Comparison of ENCODE assay signal across 29 cellular contexts in genomic region chr2:168443818-168444217, GRCh38. TPM values are rescaled to one million over a fixed set of nuclear protein-coding genes. Genes with fewer than 3 reads are reported as not detected.
DNase-seq lines count a peak whose midpoint lies in the region; ATAC-seq, FAIRE-seq and TF ChIP-seq lines count a peak whose summit lies in the region.
"Had no signal": no experiment of that assay in that cellular context is flagged by ENCODE, and none has a peak within 500 bp of the region (broad histone marks: within the 10 kb centered on the region; RNA-seq: fewer than 3 reads in every experiment).

No MANE protein-coding gene starts in this region.

- no peak overlapping the region for H2BK20ac ChIP-seq in H1 (ENCODE audit: low read length)

- FAIRE-seq in H1 (lab: Jason Lieb, UNC) = peak; percentile 32
- FAIRE-seq: colon had no signal

- H2BK12ac ChIP-seq in H1 (ENCODE audit: low read depth, low read length) = no peak overlapping the region

- H3K36me3 ChIP-seq in H1 (ENCODE audit: control insufficient read depth in 2 of 4, insufficient read depth in 4 of 4, low read length in 3 of 4) (no peaks in the 10 kb centered on the region), right lobe of liver (no peaks in the 10 kb centered on the region), hepatocyte (replicated peaks; ENCODE audit: insufficient read depth, low read depth) (no peaks in the 10 kb centered on the region)
- H3K36me3 ChIP-seq: esophagus muscularis mucosa, gastrocnemius medialis, neutrophil, tibial nerve had no signal

- H2BK15ac ChIP-seq in H1 (ENCODE audit: low read length) = no peak overlapping the region

- DNase-seq in Right ventricle myocardium inferior (ENCODE audit: missing footprints) (no peak), cardiac septum (ENCODE audit: low spot score) (no peak), LNCaP clone FGC (ENCODE audit: low read depth) (no peak), H1 (ENCODE audit: low read depth in 1 of 2, low spot score in 2 of 2) (no peak), right lobe of liver (no peak), hepatocyte (ENCODE audit: low spot score) (no peak), NCI-H1105 treated with DMSO at 0.1 percent for 48 hours (lab: John Stamatoyannopoulos, UW) (no peak), COLO829 (ENCODE audit: low spot score) (no peak)
- DNase-seq: activated CD8-positive, alpha-beta memory T cell treated with anti-CD3 and anti-CD28 coated beads for 24 hours; activated gamma-delta T cell treated with Interleukin-2 at 50 U/mL for 16 hours; activated T-cell treated with anti-CD3 and anti-CD28 coated beads, Interleukin-2, amount 50 U/mL, for 1 hour; C1 segment of cervical spinal cord; effector memory CD8-positive, alpha-beta T cell; gastrocnemius medialis; GM23248; islet precursor cell; KG1; NCI-H1048; NCI-H187; NCI-H2227 treated with DMSO at 0.1 percent for 48 hours; NCI-H748 treated with DMSO at 0.1 percent for 48 hours; OCI-M1; psoas muscle; SHP77 treated with DMSO at 0.1 percent for 48 hours; T-cell had no signal

- H2BK5ac ChIP-seq in H1 (ENCODE audit: low read depth, low read length) = no peak overlapping the region

- no peak overlapping the region for H3K9ac ChIP-seq in H1 (replicated peaks in 1 of 4; ENCODE audit: extremely low read depth in 1 of 4, low read depth in 3 of 4, low read length in 3 of 4)
- H3K9ac ChIP-seq: GM23248 had no signal

- no peak overlapping the region for H4K91ac ChIP-seq in H1 (replicated peaks; ENCODE audit: insufficient read length, low read length)

- TF ChIP-seq CTCF in LNCaP clone FGC (IDR thresholded peaks at IDR 0.05; ENCODE audit: control insufficient read depth, extremely low read depth, insufficient read depth) (0 out of 2 replicates have a peak, but pooled peaks have one; percentile 2), H1 (IDR thresholded peaks at IDR 0.05; ENCODE audit: control extremely low read depth in 1 of 3, insufficient read depth in 1 of 3, low read depth in 1 of 3, low read length in 3 of 3) (peak in 1 of 3 experiments; percentile 39; a peak in 1 of 4 replicates), right lobe of liver (IDR thresholded peaks at IDR 0.05) (no peak), hepatocyte (IDR thresholded peaks at IDR 0.05; ENCODE audit: poor library complexity) (no peak)

- TF ChIP-seq RAD21 in H1 (IDR thresholded peaks at IDR 0.05 in 1 of 2, conservative IDR thresholded peaks at IDR 0.05 in 1 of 2; ENCODE audit: low read depth in 2 of 2, low read length in 2 of 2) = peak; percentile 48 to 61

- intact Hi-C loops in Right ventricle myocardium inferior (cut with DNase I) = loop anchor here (5.0 kb wide), 1 partner anchor 243 kb away; no protein-coding TSS in a partner anchor
- intact Hi-C loops in cardiac septum (cut with DNase I) = no loop called here
- intact Hi-C loops in right lobe of liver (cut with DNase I) = no loop called here

- H3K27me3 ChIP-seq in H1 (replicated peaks in 1 of 4; ENCODE audit: control insufficient read depth in 3 of 4, extremely low read depth in 1 of 4, insufficient read depth in 3 of 4, low read length in 3 of 4) (no peaks in the 10 kb centered on the region), right lobe of liver (no peaks in the 10 kb centered on the region), hepatocyte (no peaks in the 10 kb centered on the region)
- H3K27me3 ChIP-seq: esophagus muscularis mucosa, gastrocnemius medialis, neutrophil, tibial nerve had no signal

- H4K8ac ChIP-seq in H1 (ENCODE audit: extremely low read depth, insufficient read depth, low read length) = no peak overlapping the region

- H3K79me1 ChIP-seq in H1 (ENCODE audit: low read depth, low read length) = no peaks in the 10 kb centered on the region

- H3K27ac ChIP-seq in H1 (ENCODE audit: low read depth, low read length) = no peak overlapping the region
- H3K27ac ChIP-seq in right lobe of liver = no peak overlapping the region
- H3K27ac ChIP-seq in hepatocyte = no peak overlapping the region
- H3K27ac ChIP-seq: esophagus muscularis mucosa, gastrocnemius medialis, GM23248, neutrophil, psoas muscle, tibial nerve had no signal

- no peak overlapping the region for H3K4me3 ChIP-seq in LNCaP clone FGC (ENCODE audit: low read depth, low read length)
- no peak overlapping the region for H3K4me3 ChIP-seq in H1 (ENCODE audit: extremely low read depth in 1 of 4, insufficient read depth in 2 of 4, low read depth in 3 of 4, low read length in 4 of 4)
- H3K4me3 ChIP-seq in right lobe of liver = no peak overlapping the region
- H3K4me3 ChIP-seq in hepatocyte = no peak overlapping the region
- H3K4me3 ChIP-seq: esophagus muscularis mucosa, gastrocnemius medialis, GM23248, psoas muscle, tibial nerve had no signal

- H3K14ac ChIP-seq in H1 (ENCODE audit: insufficient read length) = no peak overlapping the region

- TF ChIP-seq POLR2A in H1 (IDR thresholded peaks at IDR 0.05; ENCODE audit: control extremely low read depth in 1 of 2, low read depth in 2 of 2, low read length in 2 of 2) = no peak
- no peak for TF ChIP-seq POLR2A in right lobe of liver (IDR thresholded peaks at IDR 0.05)

- H2BK120ac ChIP-seq in H1 (replicated peaks; ENCODE audit: low read depth, low read length) = no peak overlapping the region

- no peak overlapping the region for H3K56ac ChIP-seq in H1 (replicated peaks; ENCODE audit: insufficient read length, low read depth, low read length)

- H2AFZ ChIP-seq in H1 (ENCODE audit: low read length) (no peak overlapping the region), hepatocyte (no peak overlapping the region)
- H2AFZ ChIP-seq: GM23248 had no signal

- POLR2A ChIA-PET in H1 (lab: Charles Lee; ENCODE audit: partially characterized antibody) = interaction anchor here (2.1 kb wide), 1 partner anchor 13 kb away, joined by 6 read pairs; no protein-coding TSS in a partner anchor

- H4K5ac ChIP-seq in H1 (ENCODE audit: insufficient read length, low read depth, low read length) = no peak overlapping the region

- H3K4ac ChIP-seq in H1 (replicated peaks; ENCODE audit: insufficient read length, low read depth, low read length) = no peak overlapping the region

- H3K23ac ChIP-seq in H1 (ENCODE audit: insufficient read length) = no peak overlapping the region

- CTCF ChIA-PET in H1 (lab: Charles Lee; ENCODE audit: partially characterized antibody) = interaction anchor here (0.7 to 2.2 kb wide), 5 partner anchors 9 to 244 kb away, joined by 3 to 6 read pairs (median 4); no protein-coding TSS in a partner anchor

- TF ChIP-seq EP300 in H1 (IDR thresholded peaks at IDR 0.05; ENCODE audit: borderline replicate concordance in 1 of 2, low read depth in 2 of 2, low read length in 2 of 2) = no peak

- ATAC-seq in Right ventricle myocardium inferior (peak; percentile 50), right lobe of liver (peak in 3 of 4 donors; percentile 34 to 51 (median 40))
- ATAC-seq: effector memory CD8-positive, alpha-beta T cell; gastrocnemius medialis; psoas muscle; T-cell had no signal

- H3K23me2 ChIP-seq in H1 (ENCODE audit: low read depth, low read length) = no peaks in the 10 kb centered on the region

- H4K20me1 ChIP-seq in H1 (replicated peaks in 1 of 2; ENCODE audit: control insufficient read depth in 1 of 2, insufficient read depth in 2 of 2, low read length in 2 of 2) = no peaks in the 10 kb centered on the region
- H4K20me1 ChIP-seq in hepatocyte (ENCODE audit: insufficient read depth, poor library complexity, severe bottlenecking) = no peaks in the 10 kb centered on the region

- H3K9me3 ChIP-seq in H1 (ENCODE audit: insufficient read depth in 2 of 2, low read depth in 1 of 2, low read length in 1 of 2) (no peaks in the 10 kb centered on the region; a peak in 1 of 4 replicates), right lobe of liver (no peaks in the 10 kb centered on the region), hepatocyte (ENCODE audit: low read depth) (no peaks in the 10 kb centered on the region)
- H3K9me3 ChIP-seq: gastrocnemius medialis, neutrophil, psoas muscle had no signal

- no peak overlapping the region for H2AK5ac ChIP-seq in H1 (ENCODE audit: low read depth, low read length)

- H3K4me2 ChIP-seq in H1 (ENCODE audit: insufficient read depth in 1 of 2, low read depth in 2 of 2, low read length in 2 of 2) (no peak overlapping the region), hepatocyte (no peak overlapping the region)

- H3K79me2 ChIP-seq in H1 (ENCODE audit: control insufficient read depth in 1 of 2, insufficient read depth in 2 of 2, low read length in 2 of 2) (no peaks in the 10 kb centered on the region), hepatocyte (no peaks in the 10 kb centered on the region)

- H3K18ac ChIP-seq in H1 (ENCODE audit: extremely low read depth, low read length) = no peak overlapping the region

- H3K4me1 ChIP-seq in H1 (replicated peaks in 1 of 4; ENCODE audit: control insufficient read depth in 3 of 4, insufficient read depth in 4 of 4, low read length in 3 of 4) = no peaks in the 10 kb centered on the region
- H3K4me1 ChIP-seq in right lobe of liver = no peaks in the 10 kb centered on the region
- H3K4me1 ChIP-seq in hepatocyte (ENCODE audit: insufficient read depth) = no peaks in the 10 kb centered on the region
- H3K4me1 ChIP-seq: gastrocnemius medialis, psoas muscle had no signal

- H3K9me2 ChIP-seq in hepatocyte (replicated peaks; ENCODE audit: insufficient read depth) = no peaks in the 10 kb centered on the region

TF ChIP-seq in H1, 55 proteins besides CTCF, POLR2A, EP300 and RAD21:
- TF ChIP-seq NRF1 (IDR thresholded peaks at IDR 0.05; ENCODE audit: low read depth, low read length) (0 out of 2 replicates have a peak, but pooled peaks have one; percentile 2), CBX5 (IDR thresholded peaks at IDR 0.05; ENCODE audit: low read depth, low read length) (no peak)

RNA-seq across cellular contexts. Expression of gene CERS6, which starts 12.3 kb away (rescaled TPM):
- total RNA-seq in Right ventricle myocardium inferior (65.7 TPM), cardiac septum (58.6 TPM), right lobe of liver (10 to 100 TPM; 10.4 to 30.1 (median 15.6) TPM), hepatocyte (97.9 and 99.1 TPM in 2 replicates)
- total RNA-seq in H1 (2021; fragmentation: NEBNext Ultra II Directional; extraction: Animal tissue kit (Norgen Biotek cat#: 25700)) = 28.2 and 28.3 TPM in 2 replicates
- polyA plus RNA-seq in H1 (2011; rRNA removed) (4.2 and 6.8 TPM in 2 replicates), hepatocyte (32.7 and 40.9 TPM in 2 replicates)
- polyA plus RNA-seq in H1 (2011; cell fraction: cytosol; rRNA removed) = 6.4 TPM
- polyA plus RNA-seq in H1 (2011; cell fraction: nucleus; rRNA removed) = 6.7 TPM
- 6.7 to 15.5 TPM (median 8.6 TPM) in 4 replicates for polyA plus RNA-seq in H1 (2012, experiment 1 of 2)
- polyA plus RNA-seq in H1 (2012, experiment 2 of 2) = 1.0 TPM
- polyA plus RNA-seq in H1 (2013, experiment 1 of 2) = 33.7 TPM
- 35.6 TPM for polyA plus RNA-seq in H1 (2013, experiment 2 of 2)
- 17.5 and 22.4 TPM in 2 replicates for polyA minus RNA-seq in H1 (2011; rRNA and poly(A)+ RNA removed)
- 10.2 TPM for polyA minus RNA-seq in H1 (2011; cell fraction: cytosol; rRNA and poly(A)+ RNA removed)
- 27.5 TPM for polyA minus RNA-seq in H1 (2011; cell fraction: nucleus; rRNA and poly(A)+ RNA removed)
